In the genomic region with DNA sequence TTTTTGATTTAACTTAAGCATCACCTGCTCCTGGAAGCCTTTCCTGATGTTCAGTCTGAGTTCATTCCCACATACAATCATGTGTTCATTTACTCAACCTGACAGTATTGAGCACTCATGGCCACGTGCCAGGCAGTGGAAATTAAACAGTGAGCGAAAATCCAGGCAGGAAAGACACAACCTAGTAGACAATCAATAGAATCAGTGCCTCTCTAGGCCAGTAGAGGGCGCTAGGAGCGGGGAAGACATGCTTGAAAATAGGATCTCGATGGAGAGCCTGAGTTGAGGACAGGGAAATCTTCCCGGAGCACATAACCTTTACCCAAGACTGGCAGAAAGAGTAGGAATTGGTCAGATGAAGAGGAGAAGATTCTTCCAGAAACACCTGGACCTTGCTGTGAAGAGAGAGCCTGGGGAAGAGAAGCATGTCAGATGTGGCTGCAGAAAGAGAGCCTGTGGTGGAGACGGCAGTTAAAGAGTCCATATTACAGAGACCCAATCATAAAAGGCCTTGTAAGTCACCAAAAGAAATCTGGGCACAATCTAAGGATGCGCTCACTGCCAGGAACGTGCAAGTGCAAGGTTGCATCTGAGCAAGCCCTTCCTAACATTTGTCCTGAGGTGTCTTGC, we compare ENCODE assay signal across 1 cellular context.
TF ChIP-seq lines count a peak whose summit lies in the region.

No MANE protein-coding gene starts in this region.

TF ChIP-seq in HepG2, 621 proteins besides CTCF, POLR2A, EP300 and RAD21 (continued from another document):
- TF ChIP-seq, protein P1, sequence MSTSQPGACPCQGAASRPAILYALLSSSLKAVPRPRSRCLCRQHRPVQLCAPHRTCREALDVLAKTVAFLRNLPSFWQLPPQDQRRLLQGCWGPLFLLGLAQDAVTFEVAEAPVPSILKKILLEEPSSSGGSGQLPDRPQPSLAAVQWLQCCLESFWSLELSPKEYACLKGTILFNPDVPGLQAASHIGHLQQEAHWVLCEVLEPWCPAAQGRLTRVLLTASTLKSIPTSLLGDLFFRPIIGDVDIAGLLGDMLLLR (CRISPR knock-in tag; IDR thresholded peaks at IDR 0.05): no peak
- TF ChIP-seq REXO4 (CRISPR knock-in tag; IDR thresholded peaks at IDR 0.05; ENCODE audit: borderline replicate concordance): no peak
- no peak for TF ChIP-seq ATF1 (CRISPR knock-in tag; IDR thresholded peaks at IDR 0.05)
- TF ChIP-seq MIXL1 (CRISPR knock-in tag; IDR thresholded peaks at IDR 0.05): 0 out of 2 replicates have a peak, but pooled peaks have one; percentile 35
- no peak for TF ChIP-seq ZNF232 (CRISPR knock-in tag; IDR thresholded peaks at IDR 0.05; ENCODE audit: borderline replicate concordance)
- TF ChIP-seq, protein P2, sequence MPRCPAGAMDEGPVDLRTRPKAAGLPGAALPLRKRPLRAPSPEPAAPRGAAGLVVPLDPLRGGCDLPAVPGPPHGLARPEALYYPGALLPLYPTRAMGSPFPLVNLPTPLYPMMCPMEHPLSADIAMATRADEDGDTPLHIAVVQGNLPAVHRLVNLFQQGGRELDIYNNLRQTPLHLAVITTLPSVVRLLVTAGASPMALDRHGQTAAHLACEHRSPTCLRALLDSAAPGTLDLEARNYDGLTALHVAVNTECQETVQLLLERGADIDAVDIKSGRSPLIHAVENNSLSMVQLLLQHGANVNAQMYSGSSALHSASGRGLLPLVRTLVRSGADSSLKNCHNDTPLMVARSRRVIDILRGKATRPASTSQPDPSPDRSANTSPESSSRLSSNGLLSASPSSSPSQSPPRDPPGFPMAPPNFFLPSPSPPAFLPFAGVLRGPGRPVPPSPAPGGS (CRISPR knock-in tag; IDR thresholded peaks at IDR 0.05): no peak
- TF ChIP-seq TSC22D2 (CRISPR knock-in tag; IDR thresholded peaks at IDR 0.05; ENCODE audit: borderline replicate concordance): no peak
- no peak for TF ChIP-seq MAF1 (CRISPR knock-in tag; IDR thresholded peaks at IDR 0.05; ENCODE audit: borderline replicate concordance)
- TF ChIP-seq PCBP2 (optimal IDR thresholded peaks at IDR 0.05; ENCODE audit: low read depth, low read length, poor library complexity, severe bottlenecking): no peak
- TF ChIP-seq, protein P3, sequence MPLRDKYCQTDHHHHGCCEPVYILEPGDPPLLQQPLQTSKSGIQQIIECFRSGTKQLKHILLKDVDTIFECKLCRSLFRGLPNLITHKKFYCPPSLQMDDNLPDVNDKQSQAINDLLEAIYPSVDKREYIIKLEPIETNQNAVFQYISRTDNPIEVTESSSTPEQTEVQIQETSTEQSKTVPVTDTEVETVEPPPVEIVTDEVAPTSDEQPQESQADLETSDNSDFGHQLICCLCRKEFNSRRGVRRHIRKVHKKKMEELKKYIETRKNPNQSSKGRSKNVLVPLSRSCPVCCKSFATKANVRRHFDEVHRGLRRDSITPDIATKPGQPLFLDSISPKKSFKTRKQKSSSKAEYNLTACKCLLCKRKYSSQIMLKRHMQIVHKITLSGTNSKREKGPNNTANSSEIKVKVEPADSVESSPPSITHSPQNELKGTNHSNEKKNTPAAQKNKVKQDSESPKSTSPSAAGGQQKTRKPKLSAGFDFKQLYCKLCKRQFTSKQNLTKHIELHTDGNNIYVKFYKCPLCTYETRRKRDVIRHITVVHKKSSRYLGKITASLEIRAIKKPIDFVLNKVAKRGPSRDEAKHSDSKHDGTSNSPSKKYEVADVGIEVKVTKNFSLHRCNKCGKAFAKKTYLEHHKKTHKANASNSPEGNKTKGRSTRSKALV (CRISPR knock-in tag; IDR thresholded peaks at IDR 0.05): no peak
- no peak for TF ChIP-seq MED8 (CRISPR knock-in tag; IDR thresholded peaks at IDR 0.05; ENCODE audit: insufficient replicate concordance)
- no peak for TF ChIP-seq SRSF4 (IDR thresholded peaks at IDR 0.05; ENCODE audit: low read depth, low read length, poor library complexity, severe bottlenecking)
- no peak for TF ChIP-seq CEBPB (IDR thresholded peaks at IDR 0.05; ENCODE audit: borderline replicate concordance, low read depth, low read length)
- peak; percentile 13; the same call in 1 of the 2 replicates for TF ChIP-seq SALL1 (CRISPR knock-in tag; IDR thresholded peaks at IDR 0.05)
- no peak for TF ChIP-seq ZBTB7B (CRISPR knock-in tag; IDR thresholded peaks at IDR 0.05)
- no peak for TF ChIP-seq ZFP41 (CRISPR knock-in tag; IDR thresholded peaks at IDR 0.05; ENCODE audit: borderline replicate concordance)
- no peak for TF ChIP-seq ZNF546 (CRISPR knock-in tag; conservative IDR thresholded peaks at IDR 0.05)
- no peak for TF ChIP-seq SMARCE1 (IDR thresholded peaks at IDR 0.05; ENCODE audit: borderline replicate concordance)
- TF ChIP-seq, protein P4, sequence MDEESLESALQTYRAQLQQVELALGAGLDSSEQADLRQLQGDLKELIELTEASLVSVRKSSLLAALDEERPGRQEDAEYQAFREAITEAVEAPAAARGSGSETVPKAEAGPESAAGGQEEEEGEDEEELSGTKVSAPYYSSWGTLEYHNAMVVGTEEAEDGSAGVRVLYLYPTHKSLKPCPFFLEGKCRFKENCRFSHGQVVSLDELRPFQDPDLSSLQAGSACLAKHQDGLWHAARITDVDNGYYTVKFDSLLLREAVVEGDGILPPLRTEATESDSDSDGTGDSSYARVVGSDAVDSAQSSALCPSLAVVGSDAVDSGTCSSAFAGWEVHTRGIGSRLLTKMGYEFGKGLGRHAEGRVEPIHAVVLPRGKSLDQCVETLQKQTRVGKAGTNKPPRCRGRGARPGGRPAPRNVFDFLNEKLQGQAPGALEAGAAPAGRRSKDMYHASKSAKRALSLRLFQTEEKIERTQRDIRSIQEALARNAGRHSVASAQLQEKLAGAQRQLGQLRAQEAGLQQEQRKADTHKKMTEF (CRISPR knock-in tag; IDR thresholded peaks at IDR 0.05): no peak
- 0 out of 2 replicates have a peak, but pooled peaks have one; percentile 19 for TF ChIP-seq ZNF121 (CRISPR knock-in tag; IDR thresholded peaks at IDR 0.05)
- TF ChIP-seq, protein P5, sequence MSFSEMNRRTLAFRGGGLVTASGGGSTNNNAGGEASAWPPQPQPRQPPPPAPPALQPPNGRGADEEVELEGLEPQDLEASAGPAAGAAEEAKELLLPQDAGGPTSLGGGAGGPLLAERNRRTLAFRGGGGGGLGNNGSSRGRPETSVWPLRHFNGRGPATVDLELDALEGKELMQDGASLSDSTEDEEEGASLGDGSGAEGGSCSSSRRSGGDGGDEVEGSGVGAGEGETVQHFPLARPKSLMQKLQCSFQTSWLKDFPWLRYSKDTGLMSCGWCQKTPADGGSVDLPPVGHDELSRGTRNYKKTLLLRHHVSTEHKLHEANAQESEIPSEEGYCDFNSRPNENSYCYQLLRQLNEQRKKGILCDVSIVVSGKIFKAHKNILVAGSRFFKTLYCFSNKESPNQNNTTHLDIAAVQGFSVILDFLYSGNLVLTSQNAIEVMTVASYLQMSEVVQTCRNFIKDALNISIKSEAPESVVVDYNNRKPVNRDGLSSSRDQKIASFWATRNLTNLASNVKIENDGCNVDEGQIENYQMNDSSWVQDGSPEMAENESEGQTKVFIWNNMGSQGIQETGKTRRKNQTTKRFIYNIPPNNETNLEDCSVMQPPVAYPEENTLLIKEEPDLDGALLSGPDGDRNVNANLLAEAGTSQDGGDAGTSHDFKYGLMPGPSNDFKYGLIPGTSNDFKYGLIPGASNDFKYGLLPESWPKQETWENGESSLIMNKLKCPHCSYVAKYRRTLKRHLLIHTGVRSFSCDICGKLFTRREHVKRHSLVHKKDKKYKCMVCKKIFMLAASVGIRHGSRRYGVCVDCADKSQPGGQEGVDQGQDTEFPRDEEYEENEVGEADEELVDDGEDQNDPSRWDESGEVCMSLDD (CRISPR knock-in tag; IDR thresholded peaks at IDR 0.05; ENCODE audit: borderline replicate concordance): no peak
- TF ChIP-seq, protein P6, sequence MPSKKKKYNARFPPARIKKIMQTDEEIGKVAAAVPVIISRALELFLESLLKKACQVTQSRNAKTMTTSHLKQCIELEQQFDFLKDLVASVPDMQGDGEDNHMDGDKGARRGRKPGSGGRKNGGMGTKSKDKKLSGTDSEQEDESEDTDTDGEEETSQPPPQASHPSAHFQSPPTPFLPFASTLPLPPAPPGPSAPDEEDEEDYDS (CRISPR knock-in tag; IDR thresholded peaks at IDR 0.05): no peak
- no peak for TF ChIP-seq HDAC6 (IDR thresholded peaks at IDR 0.05; ENCODE audit: low read depth, low read length)
- TF ChIP-seq, protein P7, sequence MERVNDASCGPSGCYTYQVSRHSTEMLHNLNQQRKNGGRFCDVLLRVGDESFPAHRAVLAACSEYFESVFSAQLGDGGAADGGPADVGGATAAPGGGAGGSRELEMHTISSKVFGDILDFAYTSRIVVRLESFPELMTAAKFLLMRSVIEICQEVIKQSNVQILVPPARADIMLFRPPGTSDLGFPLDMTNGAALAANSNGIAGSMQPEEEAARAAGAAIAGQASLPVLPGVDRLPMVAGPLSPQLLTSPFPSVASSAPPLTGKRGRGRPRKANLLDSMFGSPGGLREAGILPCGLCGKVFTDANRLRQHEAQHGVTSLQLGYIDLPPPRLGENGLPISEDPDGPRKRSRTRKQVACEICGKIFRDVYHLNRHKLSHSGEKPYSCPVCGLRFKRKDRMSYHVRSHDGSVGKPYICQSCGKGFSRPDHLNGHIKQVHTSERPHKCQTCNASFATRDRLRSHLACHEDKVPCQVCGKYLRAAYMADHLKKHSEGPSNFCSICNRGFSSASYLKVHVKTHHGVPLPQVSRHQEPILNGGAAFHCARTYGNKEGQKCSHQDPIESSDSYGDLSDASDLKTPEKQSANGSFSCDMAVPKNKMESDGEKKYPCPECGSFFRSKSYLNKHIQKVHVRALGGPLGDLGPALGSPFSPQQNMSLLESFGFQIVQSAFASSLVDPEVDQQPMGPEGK (CRISPR knock-in tag; IDR thresholded peaks at IDR 0.05): no peak
- no peak for TF ChIP-seq ZSCAN9 (CRISPR knock-in tag; IDR thresholded peaks at IDR 0.05; ENCODE audit: borderline replicate concordance)
- no peak for TF ChIP-seq SOX6 (IDR thresholded peaks at IDR 0.05)
- peak; percentile 38; the same call in 1 of the 2 replicates for TF ChIP-seq SOX6 (CRISPR knock-in tag; IDR thresholded peaks at IDR 0.05)
- no peak for TF ChIP-seq TOPORS (CRISPR knock-in tag; IDR thresholded peaks at IDR 0.05)
- no peak for TF ChIP-seq SRF (IDR thresholded peaks at IDR 0.05; ENCODE audit: low read depth, low read length)
- TF ChIP-seq ZBTB21 (CRISPR knock-in tag; IDR thresholded peaks at IDR 0.05): no peak
- TF ChIP-seq KLF9 (CRISPR knock-in tag; IDR thresholded peaks at IDR 0.05; ENCODE audit: low read depth): no peak
- TF ChIP-seq, protein P8, sequence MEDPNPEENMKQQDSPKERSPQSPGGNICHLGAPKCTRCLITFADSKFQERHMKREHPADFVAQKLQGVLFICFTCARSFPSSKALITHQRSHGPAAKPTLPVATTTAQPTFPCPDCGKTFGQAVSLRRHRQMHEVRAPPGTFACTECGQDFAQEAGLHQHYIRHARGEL (CRISPR knock-in tag; IDR thresholded peaks at IDR 0.05): no peak
- TF ChIP-seq, protein P9, sequence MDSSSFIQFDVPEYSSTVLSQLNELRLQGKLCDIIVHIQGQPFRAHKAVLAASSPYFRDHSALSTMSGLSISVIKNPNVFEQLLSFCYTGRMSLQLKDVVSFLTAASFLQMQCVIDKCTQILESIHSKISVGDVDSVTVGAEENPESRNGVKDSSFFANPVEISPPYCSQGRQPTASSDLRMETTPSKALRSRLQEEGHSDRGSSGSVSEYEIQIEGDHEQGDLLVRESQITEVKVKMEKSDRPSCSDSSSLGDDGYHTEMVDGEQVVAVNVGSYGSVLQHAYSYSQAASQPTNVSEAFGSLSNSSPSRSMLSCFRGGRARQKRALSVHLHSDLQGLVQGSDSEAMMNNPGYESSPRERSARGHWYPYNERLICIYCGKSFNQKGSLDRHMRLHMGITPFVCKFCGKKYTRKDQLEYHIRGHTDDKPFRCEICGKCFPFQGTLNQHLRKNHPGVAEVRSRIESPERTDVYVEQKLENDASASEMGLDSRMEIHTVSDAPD (CRISPR knock-in tag; IDR thresholded peaks at IDR 0.05): no peak
- no peak for TF ChIP-seq PRMT3 (CRISPR knock-in tag; IDR thresholded peaks at IDR 0.05; ENCODE audit: borderline replicate concordance, low read depth)
- TF ChIP-seq ZNF343 (CRISPR knock-in tag; IDR thresholded peaks at IDR 0.05): no peak
- no peak for TF ChIP-seq ZSCAN12 (CRISPR knock-in tag; IDR thresholded peaks at IDR 0.05)
- TF ChIP-seq, protein P10, sequence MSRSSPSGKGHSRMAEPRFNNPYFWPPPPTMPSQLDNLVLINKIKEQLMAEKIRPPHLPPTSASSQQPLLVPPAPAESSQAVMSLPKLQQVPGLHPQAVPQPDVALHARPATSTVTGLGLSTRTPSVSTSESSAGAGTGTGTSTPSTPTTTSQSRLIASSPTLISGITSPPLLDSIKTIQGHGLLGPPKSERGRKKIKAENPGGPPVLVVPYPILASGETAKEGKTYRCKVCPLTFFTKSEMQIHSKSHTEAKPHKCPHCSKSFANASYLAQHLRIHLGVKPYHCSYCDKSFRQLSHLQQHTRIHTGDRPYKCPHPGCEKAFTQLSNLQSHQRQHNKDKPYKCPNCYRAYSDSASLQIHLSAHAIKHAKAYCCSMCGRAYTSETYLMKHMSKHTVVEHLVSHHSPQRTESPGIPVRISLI (CRISPR knock-in tag; IDR thresholded peaks at IDR 0.05; ENCODE audit: borderline replicate concordance): no peak
- TF ChIP-seq EZH2 (conservative IDR thresholded peaks at IDR 0.05; ENCODE audit: low read depth, low read length): no peak
- no peak for TF ChIP-seq ZNF432 (CRISPR knock-in tag; IDR thresholded peaks at IDR 0.05; ENCODE audit: borderline replicate concordance)
TF ChIP-seq in HepG2: peak in this region for 25.
